24 cellular contexts compared by ENCODE assay signal in the genomic region with DNA sequence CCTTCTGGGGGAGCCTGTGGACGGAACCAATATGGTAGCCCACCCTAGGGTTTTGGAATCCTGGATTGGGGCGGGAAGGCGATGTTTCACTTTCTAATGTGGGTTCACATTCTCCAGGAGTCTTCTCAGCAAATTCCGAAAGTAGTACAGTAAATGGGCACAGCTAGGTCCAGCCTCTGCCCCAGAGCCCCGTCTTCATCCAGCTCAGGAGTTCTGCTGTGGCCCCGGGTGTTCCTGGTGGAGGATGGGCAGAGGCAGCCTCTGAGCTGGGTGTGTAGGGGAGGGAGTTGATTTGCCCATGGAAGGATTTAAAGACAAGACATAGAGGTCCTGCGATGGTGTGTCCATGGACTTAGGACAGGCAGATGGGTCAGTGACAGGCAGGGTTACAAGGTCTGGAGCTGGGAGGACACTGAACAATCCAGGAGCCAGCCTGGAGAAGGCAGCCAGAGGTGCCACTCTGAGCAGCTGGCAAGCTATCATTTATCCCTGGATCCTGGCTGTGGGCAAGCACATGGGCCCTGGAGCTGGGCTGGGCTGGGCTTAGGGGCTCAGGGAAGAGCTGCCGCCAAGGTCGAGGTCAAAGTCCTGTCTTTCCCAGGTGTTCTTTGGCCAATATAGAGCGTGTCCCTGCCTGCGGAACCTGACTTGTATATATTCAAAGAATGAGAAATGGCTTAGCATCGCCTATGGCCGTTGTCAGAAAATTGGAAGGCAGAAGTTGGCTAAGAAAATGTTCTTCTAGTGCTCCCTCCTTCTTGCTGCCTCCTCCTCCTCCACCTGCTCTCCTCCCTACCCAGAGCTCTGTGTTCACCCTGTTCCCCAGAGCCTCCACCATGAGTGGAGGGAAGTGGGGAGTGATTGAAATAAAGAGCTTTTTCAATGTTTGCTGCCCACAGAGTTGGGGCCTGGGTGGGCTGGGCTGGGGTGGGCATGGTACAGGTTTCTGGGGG. TPM values are rescaled to one million over a fixed set of nuclear protein-coding genes. Genes with fewer than 3 reads are reported as not detected.
A peak's percentile ranks its signal among the peaks of the same experiment; 100 is the strongest.
DNase-seq lines count a peak whose midpoint lies in the region; ATAC-seq and TF ChIP-seq lines count a peak whose summit lies in the region.
"Had no signal": no experiment of that assay in that cellular context is flagged by ENCODE, and none has a peak within 500 bp of the region (broad histone marks: within the 10 kb centered on the region; RNA-seq: fewer than 3 reads in every experiment).

No MANE protein-coding gene starts in this region.

- ATAC-seq in naive thymus-derived CD4-positive, alpha-beta T cell, result peak; percentile 8

- H3K36me3 ChIP-seq in ES-I3 (ENCODE audit: insufficient read depth, low read length) (no peaks in the 10 kb centered on the region), breast epithelium (no peaks in the 10 kb centered on the region)
- H3K36me3 ChIP-seq in naive thymus-derived CD4-positive, alpha-beta T cell (ENCODE audit: control insufficient read depth in 2 of 3, insufficient read depth in 3 of 3, low read length in 3 of 3), result no peaks in the 10 kb centered on the region
- H3K36me3 ChIP-seq: neutrophil, SJSA1 had no signal

- no peak for TF ChIP-seq CTCF in breast epithelium (IDR thresholded peaks at IDR 0.05)
- no peak for TF ChIP-seq CTCF in endothelial cell (IDR thresholded peaks at IDR 0.05; ENCODE audit: unreplicated experiment)

- H3K27ac ChIP-seq in breast epithelium, result no peak overlapping the region
- H3K27ac ChIP-seq in naive thymus-derived CD4-positive, alpha-beta T cell (ENCODE audit: low read depth, low read length), result no peak overlapping the region
- H3K27ac ChIP-seq: neutrophil, PC-9, SJSA1 had no signal

- no peak for DNase-seq in breast epithelium (ENCODE audit: low spot score in 2 of 2)
- no peak for DNase-seq in naive thymus-derived CD4-positive, alpha-beta T cell
- no peak for DNase-seq in NCI-H146 treated with DMSO at 0.1 percent for 48 hours (lab: John Stamatoyannopoulos, UW; ENCODE audit: unreplicated experiment)
- DNase-seq in NCI-H69 (lab: John Stamatoyannopoulos, UW), result no peak
- DNase-seq in endothelial cell (ENCODE audit: low spot score), result no peak
- DNase-seq: activated B cell treated with CpG ODN at 0.5 μM for 24 hours; activated CD4-positive, alpha-beta memory T cell treated with anti-CD3 and anti-CD28 coated beads for 36 hours; activated naive CD4-positive, alpha-beta T cell treated with Interleukin-2 at 50 U/mL for 16 hours; activated T-cell treated with anti-CD3 and anti-CD28 coated beads, Interleukin-2, amount 50 U/mL, for 1 hour; anterior cingulate cortex; CD4-positive, CD25-positive, alpha-beta regulatory T cell; cerebellar nuclear complex; effector CD8-positive, alpha-beta T cell; NCI-H1436 treated with DMSO at 0.1 percent for 48 hours; NCI-H774; PC-9; stimulated activated CD4-positive, alpha-beta T cell treated with anti-CD3 and anti-CD28 coated beads, Interleukin-15, amount 100 ng/mL, for 24 hours had no signal

- intact Hi-C loops in breast epithelium (cut with DNase I; ENCODE audit: low total_unique reads), result no loop called here
- intact Hi-C loops in naive thymus-derived CD4-positive, alpha-beta T cell (cut with micrococcal nuclease), result no loop called here

- peaks cover 36 to 56% (median 51%) of the 10 kb centered on the region in 5 donors for H3K27me3 Mint-ChIP-seq in naive thymus-derived CD4-positive, alpha-beta T cell
- H3K27me3 Mint-ChIP-seq in endothelial cell (ENCODE audit: unreplicated experiment), result peaks cover 5% of the 10 kb centered on the region

- CTCF ChIA-PET in naive thymus-derived CD4-positive, alpha-beta T cell (lab: Charles Lee), result no interaction called here

- peaks cover 0 to 2% (median 0%) of the 10 kb centered on the region in 7 donors for H3K4me1 Mint-ChIP-seq in naive thymus-derived CD4-positive, alpha-beta T cell
- no peaks in the 10 kb centered on the region for H3K4me1 Mint-ChIP-seq in endothelial cell (ENCODE audit: unreplicated experiment)
- H3K4me1 Mint-ChIP-seq: activated B cell treated with CpG ODN at 0.5 μM for 24 hours; CD4-positive, CD25-positive, alpha-beta regulatory T cell had no signal

- peak overlapping the region; percentile 28; the same call in 1 of the 2 replicates for H3K9ac ChIP-seq in ES-I3 (ENCODE audit: low read depth, low read length)

- H3K9me3 ChIP-seq in ES-I3 (ENCODE audit: control insufficient read depth, insufficient read depth, low read length) (no peaks in the 10 kb centered on the region), breast epithelium (no peaks in the 10 kb centered on the region)
- H3K9me3 ChIP-seq in naive thymus-derived CD4-positive, alpha-beta T cell (ENCODE audit: control insufficient read depth in 2 of 3, low read length in 3 of 3), result no peaks in the 10 kb centered on the region
- H3K9me3 ChIP-seq: neutrophil had no signal

- H3K4me3 ChIP-seq in breast epithelium, result peak overlapping the region in 2 of 3 donors; percentile 34 to 60
- no peak overlapping the region for H3K4me3 ChIP-seq in naive thymus-derived CD4-positive, alpha-beta T cell (ENCODE audit: low read length)
- H3K4me3 ChIP-seq: PC-9, SJSA1 had no signal

- no peak overlapping the region for H3K4me3 Mint-ChIP-seq in naive thymus-derived CD4-positive, alpha-beta T cell
- H3K4me3 Mint-ChIP-seq in endothelial cell (ENCODE audit: unreplicated experiment), result no peak overlapping the region
- H3K4me3 Mint-ChIP-seq: activated B cell treated with CpG ODN at 0.5 μM for 24 hours; activated CD4-positive, alpha-beta memory T cell treated with anti-CD3 and anti-CD28 coated beads for 36 hours; CD4-positive, CD25-positive, alpha-beta regulatory T cell had no signal

- POLR2A ChIA-PET in naive thymus-derived CD4-positive, alpha-beta T cell (lab: Charles Lee), result no interaction called here

- TF ChIP-seq POLR2A in breast epithelium (IDR thresholded peaks at IDR 0.05), result no peak

- H3K27me3 ChIP-seq in breast epithelium, result peaks cover 0 to 24% of the 10 kb centered on the region in 2 donors
- peaks cover 0 to 3% of the 10 kb centered on the region in 2 donors for H3K27me3 ChIP-seq in naive thymus-derived CD4-positive, alpha-beta T cell (ENCODE audit: control insufficient read depth in 2 of 2, insufficient read depth in 2 of 2, low read length in 2 of 2)

- peaks cover 12% of the 10 kb centered on the region; the same call in 1 of the 2 replicates for H3K4me1 ChIP-seq in ES-I3 (ENCODE audit: insufficient read depth, low read length)
- H3K4me1 ChIP-seq in breast epithelium, result no peaks in the 10 kb centered on the region
- H3K4me1 ChIP-seq in naive thymus-derived CD4-positive, alpha-beta T cell (ENCODE audit: control insufficient read depth in 2 of 2, insufficient read depth in 2 of 2, low read length in 2 of 2), result no peaks in the 10 kb centered on the region
- H3K4me1 ChIP-seq: SJSA1 had no signal

- H3K36me3 Mint-ChIP-seq in naive thymus-derived CD4-positive, alpha-beta T cell, result no peaks in the 10 kb centered on the region
- no peaks in the 10 kb centered on the region for H3K36me3 Mint-ChIP-seq in endothelial cell (ENCODE audit: low read depth, unreplicated experiment)
- H3K36me3 Mint-ChIP-seq: activated CD4-positive, alpha-beta memory T cell treated with anti-CD3 and anti-CD28 coated beads for 36 hours; CD4-positive, CD25-positive, alpha-beta regulatory T cell had no signal

- H3K27ac Mint-ChIP-seq in naive thymus-derived CD4-positive, alpha-beta T cell, result no peak overlapping the region
- no peak overlapping the region for H3K27ac Mint-ChIP-seq in endothelial cell (ENCODE audit: unreplicated experiment)
- H3K27ac Mint-ChIP-seq: activated B cell treated with CpG ODN at 0.5 μM for 24 hours; activated CD4-positive, alpha-beta memory T cell treated with anti-CD3 and anti-CD28 coated beads for 36 hours; CD4-positive, CD25-positive, alpha-beta regulatory T cell had no signal

- H3K9me3 Mint-ChIP-seq in naive thymus-derived CD4-positive, alpha-beta T cell, result no peaks in the 10 kb centered on the region
- H3K9me3 Mint-ChIP-seq in endothelial cell (ENCODE audit: unreplicated experiment), result no peaks in the 10 kb centered on the region
- H3K9me3 Mint-ChIP-seq: activated B cell treated with CpG ODN at 0.5 μM for 24 hours; activated CD4-positive, alpha-beta memory T cell treated with anti-CD3 and anti-CD28 coated beads for 36 hours; CD4-positive, CD25-positive, alpha-beta regulatory T cell had no signal

RNA-seq across cellular contexts. Expression of a gene that starts 6.7 kb away (rescaled TPM):
- 1 to 10 TPM in 1 of 3 donors, not detected in 2; 1.3 TPM for total RNA-seq in breast epithelium
- not detected for total RNA-seq in naive thymus-derived CD4-positive, alpha-beta T cell
- polyA plus RNA-seq in naive thymus-derived CD4-positive, alpha-beta T cell, result not detected
- total RNA-seq in endothelial cell (ENCODE audit: unreplicated experiment), result not detected
- total RNA-seq: activated B cell treated with CpG ODN at 0.5 μM for 24 hours; activated CD4-positive, alpha-beta memory T cell treated with anti-CD3 and anti-CD28 coated beads for 36 hours; CD4-positive, CD25-positive, alpha-beta regulatory T cell; fibroblast of lung; M059J; PC-9; SJSA1; T-helper 2 cell treated with Interferon-gamma antibody and Interleukin-4, amounts not matched to agents 100 ng/mL and 5 ng/mL, for 36 hours had no signal
- polyA plus RNA-seq: AG04450; CD4-positive, CD25-positive, alpha-beta regulatory T cell; fibroblast of lung had no signal

RNA-seq across cellular contexts. Expression of a gene that starts 9.6 kb away (rescaled TPM):
- total RNA-seq in breast epithelium, result not detected
- not detected for total RNA-seq in naive thymus-derived CD4-positive, alpha-beta T cell
- polyA plus RNA-seq in naive thymus-derived CD4-positive, alpha-beta T cell, result not detected
- not detected for total RNA-seq in endothelial cell (ENCODE audit: unreplicated experiment)
- total RNA-seq: activated B cell treated with CpG ODN at 0.5 μM for 24 hours; activated CD4-positive, alpha-beta memory T cell treated with anti-CD3 and anti-CD28 coated beads for 36 hours; CD4-positive, CD25-positive, alpha-beta regulatory T cell; fibroblast of lung; M059J; PC-9; SJSA1; T-helper 2 cell treated with Interferon-gamma antibody and Interleukin-4, amounts not matched to agents 100 ng/mL and 5 ng/mL, for 36 hours had no signal
- polyA plus RNA-seq: AG04450; CD4-positive, CD25-positive, alpha-beta regulatory T cell; fibroblast of lung had no signal

RNA-seq across cellular contexts. Expression of a gene that starts 11.1 kb away (rescaled TPM):
- total RNA-seq in breast epithelium (1 to 10 TPM in 1 of 3 donors, not detected in 2; 2.3 TPM), endothelial cell (ENCODE audit: unreplicated experiment) (not detected)
- not detected for total RNA-seq in naive thymus-derived CD4-positive, alpha-beta T cell
- polyA plus RNA-seq in naive thymus-derived CD4-positive, alpha-beta T cell, result not detected
- total RNA-seq: activated B cell treated with CpG ODN at 0.5 μM for 24 hours; activated CD4-positive, alpha-beta memory T cell treated with anti-CD3 and anti-CD28 coated beads for 36 hours; CD4-positive, CD25-positive, alpha-beta regulatory T cell; fibroblast of lung; M059J; SJSA1; T-helper 2 cell treated with Interferon-gamma antibody and Interleukin-4, amounts not matched to agents 100 ng/mL and 5 ng/mL, for 36 hours had no signal
- polyA plus RNA-seq: AG04450; CD4-positive, CD25-positive, alpha-beta regulatory T cell; fibroblast of lung had no signal

RNA-seq across cellular contexts. Expression of a gene that starts 17.6 kb away (rescaled TPM):
- total RNA-seq in breast epithelium (not detected), endothelial cell (ENCODE audit: unreplicated experiment) (not detected)
- total RNA-seq in naive thymus-derived CD4-positive, alpha-beta T cell, result not detected
- not detected for polyA plus RNA-seq in naive thymus-derived CD4-positive, alpha-beta T cell
- total RNA-seq: activated B cell treated with CpG ODN at 0.5 μM for 24 hours; activated CD4-positive, alpha-beta memory T cell treated with anti-CD3 and anti-CD28 coated beads for 36 hours; CD4-positive, CD25-positive, alpha-beta regulatory T cell; fibroblast of lung; M059J; SJSA1; T-helper 2 cell treated with Interferon-gamma antibody and Interleukin-4, amounts not matched to agents 100 ng/mL and 5 ng/mL, for 36 hours had no signal
- polyA plus RNA-seq: AG04450; CD4-positive, CD25-positive, alpha-beta regulatory T cell; fibroblast of lung had no signal

RNA-seq across cellular contexts. Expression of a gene that starts 50.7 kb away (rescaled TPM):
- 1 to 10 TPM in 1 of 3 donors, under 1 TPM in 2; 0.29 to 1.4 (median 0.33) TPM for total RNA-seq in breast epithelium
- total RNA-seq in naive thymus-derived CD4-positive, alpha-beta T cell, result 1 to 10 TPM in 4 of 5 experiments, under 1 TPM in 1; 0.78 to 1.8 (median 1.4) TPM
- 1 to 10 TPM; 1.0 to 1.2 TPM for polyA plus RNA-seq in naive thymus-derived CD4-positive, alpha-beta T cell
- total RNA-seq in endothelial cell (ENCODE audit: unreplicated experiment), result 0.69 TPM
- total RNA-seq: SJSA1 had no signal
- polyA plus RNA-seq: CD4-positive, CD25-positive, alpha-beta regulatory T cell had no signal
